Comparison of ENCODE assay signal across 1 cellular context in genomic region chr1:201955009-201955749, GRCh38.
TF ChIP-seq lines count a peak whose summit lies in the region.

Gene TIMM17A, plus strand, starts transcription at chr1:201955503. Its CDS starts 24 bp downstream, at chr1:201955527.

TF ChIP-seq in HepG2, 621 proteins besides CTCF, POLR2A, EP300 and RAD21 (continued from another document and continues in another):
- TF ChIP-seq ZNF687 (CRISPR knock-in tag; IDR thresholded peaks at IDR 0.05) (peak; percentile 96), ZNF274 (CRISPR knock-in tag; IDR thresholded peaks at IDR 0.05) (0 out of 2 replicates have a peak, but pooled peaks have one; percentile 16), MYNN (CRISPR knock-in tag; IDR thresholded peaks at IDR 0.05; ENCODE audit: low read depth) (no peak), ZFP36L1 (CRISPR knock-in tag; IDR thresholded peaks at IDR 0.05) (peak; percentile 63; the same call in 1 of the 2 replicates), NFYC (CRISPR knock-in tag; IDR thresholded peaks at IDR 0.05) (peak; percentile 94), TBX3 (IDR thresholded peaks at IDR 0.05; ENCODE audit: borderline replicate concordance) (no peak), MAFG (CRISPR knock-in tag; IDR thresholded peaks at IDR 0.05) (no peak), ZBTB7A (CRISPR knock-in tag; IDR thresholded peaks at IDR 0.05) (0 out of 2 replicates have a peak, but pooled peaks have one; percentile 12), GLMP (CRISPR knock-in tag; IDR thresholded peaks at IDR 0.05; ENCODE audit: borderline replicate concordance) (no peak), ZNF264 (CRISPR knock-in tag; IDR thresholded peaks at IDR 0.05) (0 out of 2 replicates have a peak, but pooled peaks have one; percentile 5), FOXO4 (CRISPR knock-in tag; conservative IDR thresholded peaks at IDR 0.05) (no peak), NFIB (CRISPR knock-in tag; IDR thresholded peaks at IDR 0.05; ENCODE audit: borderline replicate concordance) (no peak), RNF219 (CRISPR knock-in tag; IDR thresholded peaks at IDR 0.05) (no peak), ZNF446 (CRISPR knock-in tag; IDR thresholded peaks at IDR 0.05) (no peak), ZNF780A (CRISPR knock-in tag; IDR thresholded peaks at IDR 0.05) (no peak), RXRA (CRISPR knock-in tag; IDR thresholded peaks at IDR 0.05) (peak; percentile 76), PPARG (CRISPR knock-in tag; conservative IDR thresholded peaks at IDR 0.05) (0 out of 2 replicates have a peak, but pooled peaks have one; percentile 20), ZNF441 (CRISPR knock-in tag; IDR thresholded peaks at IDR 0.05; ENCODE audit: borderline replicate concordance) (peak; percentile 64), ZNF784 (CRISPR knock-in tag; IDR thresholded peaks at IDR 0.05; ENCODE audit: borderline replicate concordance) (0 out of 2 replicates have a peak, but pooled peaks have one; percentile 47), SOX13 (IDR thresholded peaks at IDR 0.05) (no peak; the same call in 1 of the 2 replicates), SOX13 (CRISPR knock-in tag; conservative IDR thresholded peaks at IDR 0.05 in 1 of 2, IDR thresholded peaks at IDR 0.05 in 1 of 2) (peak in 1 of 2 experiments; percentile 53; a peak in 2 of 4 replicates), ZNF512B (CRISPR knock-in tag; IDR thresholded peaks at IDR 0.05; ENCODE audit: borderline replicate concordance) (peak; percentile 86), ZNF512 (CRISPR knock-in tag; IDR thresholded peaks at IDR 0.05) (peak; percentile 98), GATA4 (IDR thresholded peaks at IDR 0.05; ENCODE audit: borderline replicate concordance, low read depth) (peak; percentile 73; the same call in 1 of the 2 replicates), THRA (CRISPR knock-in tag; IDR thresholded peaks at IDR 0.05; ENCODE audit: borderline replicate concordance) (peak; percentile 33; the same call in 1 of the 2 replicates), ATRX (CRISPR knock-in tag; IDR thresholded peaks at IDR 0.05; ENCODE audit: borderline replicate concordance) (no peak), ZNF772 (CRISPR knock-in tag; IDR thresholded peaks at IDR 0.05) (peak; percentile 61; the same call in 1 of the 2 replicates), ZNF20 (CRISPR knock-in tag; IDR thresholded peaks at IDR 0.05) (no peak), AGO1 (IDR thresholded peaks at IDR 0.05; ENCODE audit: low read depth, low read length, poor library complexity, severe bottlenecking) (no peak), BRCA1 (CRISPR knock-in tag; IDR thresholded peaks at IDR 0.05) (no peak), ZNF609 (CRISPR knock-in tag; IDR thresholded peaks at IDR 0.05; ENCODE audit: borderline replicate concordance) (no peak), TAF15 (IDR thresholded peaks at IDR 0.05; ENCODE audit: low read depth, low read length, poor library complexity, severe bottlenecking) (peak; percentile 60), MED1 (CRISPR knock-in tag; IDR thresholded peaks at IDR 0.05) (peak; percentile 72), IRF2 (CRISPR knock-in tag; IDR thresholded peaks at IDR 0.05) (peak; percentile 50), MXD1 (CRISPR knock-in tag; IDR thresholded peaks at IDR 0.05) (0 out of 2 replicates have a peak, but pooled peaks have one; percentile 78), KDM5A (IDR thresholded peaks at IDR 0.05; ENCODE audit: borderline replicate concordance, low read length) (peak; percentile 80), ZSCAN21 (CRISPR knock-in tag; IDR thresholded peaks at IDR 0.05; ENCODE audit: borderline replicate concordance) (peak; percentile 78), NRL (CRISPR knock-in tag; IDR thresholded peaks at IDR 0.05; ENCODE audit: borderline replicate concordance) (peak; percentile 5; the same call in 1 of the 2 replicates)
